ENCODE assay signal across 15 cellular contexts in genomic region chr2:32611366-32611765, GRCh38. TPM values are rescaled to one million over a fixed set of nuclear protein-coding genes. Genes with fewer than 3 reads are reported as not detected.
DNase-seq lines count a peak whose midpoint lies in the region; ATAC-seq and TF ChIP-seq lines count a peak whose summit lies in the region.
"Had no signal": no experiment of that assay in that cellular context is flagged by ENCODE, and none has a peak within 500 bp of the region (broad histone marks: within the 10 kb centered on the region; RNA-seq: fewer than 3 reads in every experiment).

No MANE protein-coding gene starts in this region.

- intact Hi-C loops in lower lobe of right lung (cut with DNase I) = no loop called here
- intact Hi-C loops in upper lobe of right lung (cut with DNase I) = no loop called here

- ATAC-seq in lower lobe of right lung (peak; percentile 66 to 96), upper lobe of right lung (peak; percentile 86)

- H4K91ac ChIP-seq in trophoblast cell (ENCODE audit: low read depth, low read length) = no peak overlapping the region

- no peak overlapping the region for H2BK120ac ChIP-seq in trophoblast cell (ENCODE audit: insufficient read depth, low read length, poor library complexity)

- H3K79me1 ChIP-seq in trophoblast cell (ENCODE audit: low read length) = no peaks in the 10 kb centered on the region

- no CpG with 5 or more reads among the region's 2 CpGs for WGBS in trophoblast cell (ENCODE audit: extremely low coverage, insufficient coverage, insufficient read length)

- H3K4me3 ChIP-seq in lower lobe of right lung (no peak overlapping the region), upper lobe of right lung (no peak overlapping the region), trophoblast cell (ENCODE audit: low read depth, low read length) (no peak overlapping the region)
- H3K4me3 ChIP-seq: BLaER1 had no signal

- no peak overlapping the region for H3K23ac ChIP-seq in trophoblast cell (ENCODE audit: low read length)

- no peak for TF ChIP-seq CTCF in lower lobe of right lung (IDR thresholded peaks at IDR 0.05)
- no peak for TF ChIP-seq CTCF in upper lobe of right lung (IDR thresholded peaks at IDR 0.05)

- H3K18ac ChIP-seq in trophoblast cell (ENCODE audit: low read length) = no peak overlapping the region

- no peak overlapping the region for H2BK5ac ChIP-seq in trophoblast cell (ENCODE audit: low read depth, low read length, poor library complexity)

- H3K79me2 ChIP-seq in trophoblast cell (ENCODE audit: control insufficient read depth, insufficient read depth, low read length, poor library complexity) = no peaks in the 10 kb centered on the region

- H3K36me3 ChIP-seq in lower lobe of right lung = peaks cover 95% of the 10 kb centered on the region
- peaks cover 77% of the 10 kb centered on the region for H3K36me3 ChIP-seq in upper lobe of right lung
- peaks cover 26 to 36% of the 10 kb centered on the region in 2 experiments for H3K36me3 ChIP-seq in trophoblast cell (ENCODE audit: control insufficient read depth in 1 of 2, insufficient read depth in 2 of 2, low read length in 2 of 2)

- H2AFZ ChIP-seq in trophoblast cell (ENCODE audit: insufficient read depth, low read length, poor library complexity) = no peak overlapping the region

- H4K8ac ChIP-seq in trophoblast cell (ENCODE audit: low read depth, low read length) = no peak overlapping the region

- H2BK12ac ChIP-seq in trophoblast cell (ENCODE audit: low read length) = no peak overlapping the region

- H3K27ac ChIP-seq in lower lobe of right lung (no peak overlapping the region), upper lobe of right lung (no peak overlapping the region), trophoblast cell (ENCODE audit: low read depth, low read length) (no peak overlapping the region)
- H3K27ac ChIP-seq: BLaER1 had no signal

- H3K9me3 ChIP-seq in lower lobe of right lung (no peaks in the 10 kb centered on the region), upper lobe of right lung (no peaks in the 10 kb centered on the region), trophoblast cell (ENCODE audit: insufficient read depth, low read depth, low read length) (no peaks in the 10 kb centered on the region)
- H3K9me3 ChIP-seq: BLaER1 had no signal

- no peak overlapping the region for H3K4me2 ChIP-seq in trophoblast cell (ENCODE audit: low read length)
- H3K4me2 ChIP-seq: BLaER1 had no signal

- no peak overlapping the region for H3K14ac ChIP-seq in trophoblast cell (ENCODE audit: low read length)

- H3K27me3 ChIP-seq in lower lobe of right lung (ENCODE audit: low read depth) = no peaks in the 10 kb centered on the region
- no peaks in the 10 kb centered on the region for H3K27me3 ChIP-seq in upper lobe of right lung
- H3K27me3 ChIP-seq in trophoblast cell (ENCODE audit: insufficient read depth, low read length) = no peaks in the 10 kb centered on the region
- H3K27me3 ChIP-seq: BLaER1 had no signal

- no peak overlapping the region for H3K9ac ChIP-seq in trophoblast cell (ENCODE audit: low read length)
- H3K9ac ChIP-seq: BLaER1 had no signal

- H2AK5ac ChIP-seq in trophoblast cell (ENCODE audit: low read length) = no peak overlapping the region

- no peak for TF ChIP-seq POLR2A in erythroblast (IDR thresholded peaks at IDR 0.05; ENCODE audit: low read length)

- H4K12ac ChIP-seq in trophoblast cell (ENCODE audit: low read depth, low read length) = no peak overlapping the region

- H3K4me1 ChIP-seq in lower lobe of right lung (no peaks in the 10 kb centered on the region), upper lobe of right lung (no peaks in the 10 kb centered on the region), trophoblast cell (ENCODE audit: control insufficient read depth in 1 of 2, insufficient read depth in 2 of 2, low read length in 2 of 2) (no peaks in the 10 kb centered on the region)
- H3K4me1 ChIP-seq: BLaER1 had no signal

- DNase-seq in HuH-7 (ENCODE audit: low spot score) (peak; percentile 12), erythroblast (lab: John Stamatoyannopoulos, UW) (peak; percentile 8 to 11), lower lobe of right lung (no peak), upper lobe of right lung (no peak), retina (no peak), trophoblast cell (no peak), NCI-H1694 treated with DMSO at 0.1 percent for 48 hours (lab: John Stamatoyannopoulos, UW) (no peak)
- DNase-seq: DMS 273 treated with DMSO at 0.1 percent for 48 hours, EL, Karpas-422, NCI-H1417 treated with DMSO at 0.1 percent for 48 hours, NCI-H2081 treated with DMSO at 0.1 percent for 48 hours, NCI-H524, SHP77 treated with DMSO at 0.1 percent for 48 hours had no signal

- no peak overlapping the region for H3K4ac ChIP-seq in trophoblast cell (ENCODE audit: low read depth, low read length)

RNA-seq across cellular contexts. Expression of gene TTC27, which starts 16.5 kb away (rescaled TPM):
- total RNA-seq in lower lobe of right lung (12.2 TPM), upper lobe of right lung (10.3 TPM)
- 10.8 and 11.5 TPM in 2 replicates for polyA plus RNA-seq in trophoblast cell (2013)

Comparison
In these comparisons a context has a peak if more than half of its experiments do, and no peak if none do; other contexts are left out.
1. DNase-seq: peak in HuH-7 (single experiment) and erythroblast (2 of 2); none in lower lobe of right lung (single experiment), upper lobe of right lung (single experiment), retina (single experiment), trophoblast cell (0 of 2) and NCI-H1694 treated with DMSO at 0.1 percent for 48 hours (single experiment).